9 cellular contexts compared by ENCODE assay signal in the genomic region with DNA sequence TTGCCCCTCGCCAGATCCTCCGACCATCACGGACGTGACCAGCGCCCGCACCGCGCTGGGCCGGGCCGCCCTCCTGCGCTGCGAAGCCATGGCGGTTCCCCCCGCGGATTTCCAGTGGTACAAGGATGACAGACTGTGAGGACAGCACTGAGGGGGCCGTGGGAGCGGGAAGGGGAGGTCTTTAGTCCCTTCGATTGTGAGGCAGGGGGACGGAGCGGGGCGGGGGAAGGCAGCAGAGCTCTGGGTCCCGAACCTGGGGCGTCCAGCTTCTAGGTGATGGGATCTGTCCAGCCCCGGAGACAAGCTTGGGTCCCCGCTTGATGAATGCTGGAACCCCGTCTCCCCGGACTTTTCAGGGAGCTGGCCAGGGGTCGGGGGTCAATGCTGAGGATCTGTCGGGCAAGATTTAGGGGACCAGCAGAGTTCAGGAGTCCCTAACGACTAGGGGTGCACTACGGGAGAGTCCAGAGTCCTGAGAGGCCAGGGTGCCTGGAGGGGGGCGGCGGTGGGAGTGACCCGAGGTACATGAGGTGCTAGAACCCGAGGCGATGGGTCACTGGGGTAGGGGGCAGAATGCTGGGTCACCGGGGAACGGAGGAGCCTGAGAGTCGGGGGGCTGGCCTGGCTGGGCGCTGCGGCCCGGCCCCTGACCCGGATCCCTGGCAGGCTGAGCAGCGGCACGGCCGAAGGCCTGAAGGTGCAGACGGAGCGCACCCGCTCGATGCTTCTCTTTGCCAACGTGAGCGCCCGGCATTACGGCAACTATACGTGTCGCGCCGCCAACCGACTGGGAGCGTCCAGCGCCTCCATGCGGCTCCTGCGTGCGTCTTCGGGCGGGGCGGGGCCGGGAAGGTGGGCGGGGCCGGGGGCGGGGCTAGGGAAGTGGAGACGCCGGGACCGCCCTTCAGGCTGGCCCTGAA. TPM values are rescaled to one million over a fixed set of nuclear protein-coding genes. Genes with fewer than 3 reads are reported as not detected.
A peak's percentile ranks its signal among the peaks of the same experiment; 100 is the strongest.
DNase-seq lines count a peak whose midpoint lies in the region; ATAC-seq and TF ChIP-seq lines count a peak whose summit lies in the region.
"Had no signal": no experiment of that assay in that cellular context is flagged by ENCODE, and none has a peak within 500 bp of the region (broad histone marks: within the 10 kb centered on the region; RNA-seq: fewer than 3 reads in every experiment).

No MANE protein-coding gene starts in this region.

- H3K4me3 Mint-ChIP-seq in T-helper 17 cell, result peak overlapping the region; percentile 61
- H3K4me3 Mint-ChIP-seq: neural crest cell had no signal

- H3K27me3 ChIP-seq in thymus (ENCODE audit: control insufficient read depth, insufficient read depth), result peaks cover 31% of the 10 kb centered on the region
- peaks cover 17% of the 10 kb centered on the region for H3K27me3 ChIP-seq in prostate gland (replicated peaks; ENCODE audit: insufficient read depth)

- H3K36me3 ChIP-seq in thymus (ENCODE audit: control insufficient read depth, insufficient read depth) (no peaks in the 10 kb centered on the region), prostate gland (no peaks in the 10 kb centered on the region)

- TF ChIP-seq CTCF in prostate gland (IDR thresholded peaks at IDR 0.05), result no peak

- H3K4me1 Mint-ChIP-seq in T-helper 17 cell, result peaks cover 7% of the 10 kb centered on the region

- intact Hi-C loops in prostate gland (cut with DNase I), result no loop called here

- ATAC-seq in T-helper 17 cell (peak; percentile 73), GM19324 (IDR thresholded peaks at IDR 0.05; ENCODE audit: low FRiP score, unreplicated experiment) (no peak)

- H3K9me3 ChIP-seq in T-helper 17 cell (ENCODE audit: control insufficient read depth, low read length, poor library complexity, severe bottlenecking) (no peaks in the 10 kb centered on the region), thymus (ENCODE audit: control insufficient read depth) (no peaks in the 10 kb centered on the region), prostate gland (no peaks in the 10 kb centered on the region)

- H3K4me3 ChIP-seq in thymus (ENCODE audit: low read length) (peak overlapping the region; percentile 20), prostate gland (no peak overlapping the region)

- H3K4me1 ChIP-seq in thymus (ENCODE audit: control insufficient read depth, insufficient read depth, low read length) (no peaks in the 10 kb centered on the region), prostate gland (replicated peaks) (no peaks in the 10 kb centered on the region)

- DNase-seq in GM19238 (ENCODE audit: insufficient read length, low spot score), result peak; percentile 58
- DNase-seq in T-helper 17 cell, result peak; percentile 23 to 35 (median 32)
- DNase-seq in central memory CD4-positive, alpha-beta T cell, result peak; percentile 28
- peak; percentile 48 to 59 for DNase-seq in lung microvascular endothelial cell (ENCODE audit: low read depth in 2 of 2)
- DNase-seq in DMS114 treated with DMSO at 0.1 percent for 48 hours (lab: John Stamatoyannopoulos, UW; ENCODE audit: unreplicated experiment), result no peak
- DNase-seq in prostate gland (ENCODE audit: low spot score), result no peak

- TF ChIP-seq POLR2A in prostate gland (IDR thresholded peaks at IDR 0.05), result no peak

- 6% methylated on average over 74 of the region's 74 CpGs for WGBS in thymus
- WGBS in prostate gland, result 6% methylated on average over 71 of the region's 74 CpGs

- H3K36me3 Mint-ChIP-seq in T-helper 17 cell (ENCODE audit: low read depth), result peaks cover 11% of the 10 kb centered on the region

- H3K27me3 Mint-ChIP-seq in T-helper 17 cell, result peaks cover 66% of the 10 kb centered on the region

- H3K27ac ChIP-seq in thymus (ENCODE audit: low read depth), result no peak overlapping the region
- H3K27ac ChIP-seq in prostate gland, result no peak overlapping the region

- no peak overlapping the region for H3K27ac Mint-ChIP-seq in T-helper 17 cell

RNA-seq across cellular contexts. Expression of a gene that starts 14.6 kb away (rescaled TPM):
- total RNA-seq in T-helper 17 cell, result under 1 TPM in 1 of 2 donors, not detected in 1; 0.22 TPM
- total RNA-seq in lung microvascular endothelial cell, result under 0.01 TPM in 2 replicates
- 5.7 TPM for polyA plus RNA-seq in thymus
- total RNA-seq in prostate gland, result 1 to 10 TPM; 2.3 to 9.9 TPM

RNA-seq across cellular contexts. Expression of a gene that starts 15.9 kb away (rescaled TPM):
- total RNA-seq in T-helper 17 cell, result not detected
- total RNA-seq in lung microvascular endothelial cell, result not detected in 2 replicates
- 0.25 TPM for polyA plus RNA-seq in thymus
- total RNA-seq in prostate gland, result 10 to 100 TPM in 1 of 2 donors, not detected in 1; 12.6 TPM

RNA-seq across cellular contexts. Expression of a gene that starts 38.9 kb away (rescaled TPM):
- 10 to 100 TPM; 35.6 to 36.1 TPM for total RNA-seq in T-helper 17 cell
- 71.7 and 82.9 TPM in 2 replicates for total RNA-seq in lung microvascular endothelial cell
- polyA plus RNA-seq in thymus, result 121 TPM
- total RNA-seq in prostate gland, result 100 to 1,000 TPM in 1 of 2 donors, 10 to 100 TPM in 1; 82.8 to 118 TPM

RNA-seq across cellular contexts. Expression of a gene that starts 41.5 kb away (rescaled TPM):
- total RNA-seq in T-helper 17 cell (under 1 TPM; 0.34 to 0.57 TPM), lung microvascular endothelial cell (not detected in 2 replicates), prostate gland (1 to 10 TPM in 1 of 2 donors, not detected in 1; 4.2 TPM)
- 2.1 TPM for polyA plus RNA-seq in thymus

RNA-seq across cellular contexts. Expression of a gene that starts 45.1 kb away (rescaled TPM):
- total RNA-seq in T-helper 17 cell (10 to 100 TPM; 10.7 to 13.0 TPM), lung microvascular endothelial cell (not detected in 2 replicates), prostate gland (1 to 10 TPM in 1 of 2 donors, not detected in 1; 1.8 TPM)
- polyA plus RNA-seq in thymus, result 11.6 TPM
- total RNA-seq: neural crest cell had no signal

Comparison
In these comparisons a context has a peak if more than half of its experiments do, and no peak if none do; other contexts are left out.
1. DNase-seq: peak in GM19238 (single experiment), T-helper 17 cell (3 of 3), central memory CD4-positive, alpha-beta T cell (single experiment) and lung microvascular endothelial cell (2 of 2); none in DMS114 treated with DMSO at 0.1 percent for 48 hours (single experiment) and prostate gland (single experiment).